1 cellular context compared by ENCODE assay signal in the genomic region with DNA sequence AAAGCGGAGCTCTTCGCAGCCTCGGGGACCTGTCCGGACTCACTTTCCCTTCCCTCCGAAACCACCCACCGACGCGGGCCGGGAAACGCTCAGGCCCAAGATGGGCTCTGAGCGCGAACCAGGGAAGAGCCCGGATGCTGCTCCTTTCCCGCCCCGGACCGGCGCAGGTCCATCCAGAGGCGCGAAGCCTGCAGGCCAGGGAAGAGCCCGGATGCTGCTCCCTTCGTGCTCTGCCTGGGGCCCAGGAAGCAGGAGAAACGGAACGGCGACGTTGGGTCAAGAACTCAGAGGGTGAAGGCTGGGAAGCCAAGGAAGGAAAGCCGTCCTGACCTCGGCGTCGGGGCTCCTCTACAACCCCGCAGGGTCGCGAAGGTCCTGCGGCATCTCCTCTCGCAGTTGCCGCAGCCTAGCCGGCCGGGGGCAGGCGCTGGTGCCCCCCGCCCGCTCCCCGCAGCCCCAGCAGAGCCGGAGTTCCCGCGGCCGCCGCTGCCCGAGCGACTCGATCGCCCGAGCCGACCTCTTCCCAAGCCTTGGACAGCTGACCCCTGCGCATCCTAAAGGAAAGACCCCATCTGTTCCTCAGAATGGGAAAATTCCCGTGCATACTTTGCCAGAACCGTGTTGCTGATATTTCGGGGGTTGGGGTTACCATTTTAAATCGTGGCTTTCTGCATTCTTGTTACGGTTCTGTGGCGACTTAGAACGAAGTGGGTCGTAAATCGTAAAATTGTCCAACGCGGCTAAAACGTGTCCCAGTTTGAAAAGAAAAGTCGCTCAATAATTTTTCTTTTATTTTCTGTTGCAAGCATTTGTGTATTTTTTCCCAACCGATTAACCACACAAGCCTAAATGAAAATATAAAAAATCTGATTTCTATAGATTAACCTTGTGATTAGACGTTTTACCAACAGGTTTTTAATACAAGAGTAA.
TF ChIP-seq lines count a peak whose summit lies in the region.

No MANE protein-coding gene starts in this region.

TF ChIP-seq in endothelial cell of umbilical vein, 7 proteins besides CTCF, POLR2A, EP300 and RAD21:
- TF ChIP-seq EZH2 (IDR thresholded peaks at IDR 0.05; ENCODE audit: borderline replicate concordance, low read depth, low read length, severe bottlenecking), result peak; percentile 59
- TF ChIP-seq JUN (IDR thresholded peaks at IDR 0.05; ENCODE audit: borderline replicate concordance, insufficient read depth, insufficient read length, low read depth), result no peak
- TF ChIP-seq MYC (IDR thresholded peaks at IDR 0.05; ENCODE audit: low read depth, low read length), result no peak
- no peak for TF ChIP-seq POLR2AphosphoS5 (IDR thresholded peaks at IDR 0.05; ENCODE audit: insufficient read depth, low read depth, low read length)
- no peak for TF ChIP-seq GATA2 (IDR thresholded peaks at IDR 0.05; ENCODE audit: insufficient read depth, insufficient read length, low read depth, low read length)
- no peak for TF ChIP-seq FOS (IDR thresholded peaks at IDR 0.05; ENCODE audit: borderline replicate concordance, insufficient read depth, low read length)
- TF ChIP-seq, protein P1, sequence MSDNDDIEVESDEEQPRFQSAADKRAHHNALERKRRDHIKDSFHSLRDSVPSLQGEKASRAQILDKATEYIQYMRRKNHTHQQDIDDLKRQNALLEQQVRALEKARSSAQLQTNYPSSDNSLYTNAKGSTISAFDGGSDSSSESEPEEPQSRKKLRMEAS (IDR thresholded peaks at IDR 0.05; ENCODE audit: insufficient read depth, insufficient read length), result peak; percentile 4
TF ChIP-seq in endothelial cell of umbilical vein: peak in this region for 2.
